8 cellular contexts compared by ENCODE assay signal in genomic region chr3:123027292-123028232, GRCh38. TPM values are rescaled to one million over a fixed set of nuclear protein-coding genes. Genes with fewer than 3 reads are reported as not detected.
DNase-seq lines count a peak whose midpoint lies in the region; ATAC-seq and TF ChIP-seq lines count a peak whose summit lies in the region.

SEMA5B (minus strand) TSS chr3:123027763; CDS start chr3:122961263, 66,500 bp downstream.

- peak in 1 of 6 experiments; percentile 32 for TF ChIP-seq CTCF in adrenal gland (IDR thresholded peaks at IDR 0.05)

- ATAC-seq in activated CD4-positive, alpha-beta T cell treated with anti-CD3 and anti-CD28 coated beads for 36 hours: peak; percentile 45
- no peak for ATAC-seq in HG03520 (IDR thresholded peaks at IDR 0.05; ENCODE audit: unreplicated experiment)

- peak within 1 kb of the TSS in 3 of 4 donors; percentile 10 to 69 (median 36) for H3K4me3 ChIP-seq in adrenal gland

- peaks cover 20 to 32% of the 10 kb centered on the region in 2 donors for H3K4me1 ChIP-seq in adrenal gland (replicated peaks in 1 of 2)

- WGBS in adrenal gland, 4 donors: 1% methylated on average over 45 to 93 of the region's 94 CpGs

- CTCF ChIA-PET in activated CD4-positive, alpha-beta T cell treated with anti-CD3 and anti-CD28 coated beads for 36 hours (lab: Charles Lee): interaction anchor here (0.6 to 2.5 kb wide), 17 partner anchors 9 to 463 kb away, joined by 3 to 13 read pairs (median 4); partner anchors contain the start of gene PDIA5

- peaks cover 19% of the 10 kb centered on the region for H3K4me1 Mint-ChIP-seq in activated CD4-positive, alpha-beta T cell treated with anti-CD3 and anti-CD28 coated beads for 36 hours

- TF ChIP-seq POLR2A in adrenal gland (IDR thresholded peaks at IDR 0.05): no peak

- DNase-seq in activated CD4-positive, alpha-beta T cell treated with anti-CD3 and anti-CD28 coated beads for 36 hours: peak; percentile 37
- DNase-seq in activated CD4-positive, alpha-beta T cell treated with anti-CD3 and anti-CD28 coated beads, Interleukin-2, amount 50 U/mL, for 1 hour: no peak
- DNase-seq in NCI-H2171 treated with DMSO at 0.1 percent for 48 hours (lab: John Stamatoyannopoulos, UW) (peak; percentile 82), adrenal gland (peak in 5 of 7 donors; percentile 16 to 45 (median 27)), hepatic stellate cell (ENCODE audit: low spot score) (peak; percentile 34), retina (peak; percentile 85), GM19240 (ENCODE audit: insufficient read length, low spot score) (no peak)

- no peaks in the 10 kb centered on the region for H3K27me3 ChIP-seq in adrenal gland

- H3K27ac Mint-ChIP-seq in activated CD4-positive, alpha-beta T cell treated with anti-CD3 and anti-CD28 coated beads for 36 hours: no peak within 1 kb of the TSS

- H3K4me3 Mint-ChIP-seq in activated CD4-positive, alpha-beta T cell treated with anti-CD3 and anti-CD28 coated beads for 36 hours: peak within 1 kb of the TSS; percentile 44

- H3K36me3 ChIP-seq in adrenal gland (replicated peaks in 1 of 2): no peaks in the 10 kb centered on the region

- H3K27ac ChIP-seq in adrenal gland: no peak within 1 kb of the TSS

- H3K9me3 Mint-ChIP-seq in activated CD4-positive, alpha-beta T cell treated with anti-CD3 and anti-CD28 coated beads for 36 hours (ENCODE audit: low read depth): no peaks in the 10 kb centered on the region

- POLR2A ChIA-PET in activated CD4-positive, alpha-beta T cell treated with anti-CD3 and anti-CD28 coated beads for 36 hours (lab: Charles Lee): no interaction called here

- H3K36me3 Mint-ChIP-seq in activated CD4-positive, alpha-beta T cell treated with anti-CD3 and anti-CD28 coated beads for 36 hours (ENCODE audit: low read depth): no peaks in the 10 kb centered on the region

- H3K27me3 Mint-ChIP-seq in activated CD4-positive, alpha-beta T cell treated with anti-CD3 and anti-CD28 coated beads for 36 hours: peaks cover 54% of the 10 kb centered on the region

- H3K9me3 ChIP-seq in adrenal gland (replicated peaks in 1 of 3): no peaks in the 10 kb centered on the region

- intact Hi-C loops in activated CD4-positive, alpha-beta T cell treated with anti-CD3 and anti-CD28 coated beads for 36 hours (cut with DNase I, micrococcal nuclease): loop anchor here (1.0 to 5.0 kb wide), 7 partner anchors 84 to 1480 kb away; partner anchors contain the start of genes DTX3L (in 1 of the 2), PARP9 (in 1 of the 2) and POLQ (in 1 of the 2)
- intact Hi-C loops in adrenal gland (cut with DNase I): loop anchor here (5.0 to 10.0 kb wide), 4 partner anchors 80 to 273 kb away; no protein-coding TSS in a partner anchor

RNA-seq across cellular contexts. Expression of gene SEMA5B, which starts in this region (rescaled TPM):
- total RNA-seq in activated CD4-positive, alpha-beta T cell treated with anti-CD3 and anti-CD28 coated beads for 36 hours: not detected
- 1 to 10 TPM in 6 of 8 donors, under 1 TPM in 2; 0.35 to 2.1 (median 1.6) TPM for total RNA-seq in adrenal gland
- polyA plus RNA-seq in adrenal gland: 1 to 10 TPM in 2 of 3 donors, under 1 TPM in 1; 0.99 to 4.3 (median 3.0) TPM

Comparison
In these comparisons a context has a peak if more than half of its experiments do, and no peak if none do; other contexts are left out.
1. Peak in DNase-seq and ATAC-seq in activated CD4-positive, alpha-beta T cell treated with anti-CD3 and anti-CD28 coated beads for 36 hours; RNA of the gene not detected or under 1 TPM.
2. DNase-seq: peak in NCI-H2171 treated with DMSO at 0.1 percent for 48 hours (single experiment), adrenal gland (5 of 7), hepatic stellate cell (single experiment) and retina (single experiment); none in activated CD4-positive, alpha-beta T cell treated with anti-CD3 and anti-CD28 coated beads, Interleukin-2, amount 50 U/mL, for 1 hour (single experiment) and GM19240 (single experiment).